ENCODE assay signal across 12 cellular contexts in genomic region chr2:173922068-173922467, GRCh38.
"Had no signal": no experiment of that assay in that cellular context is flagged by ENCODE, and none has a peak within 500 bp of the region (broad histone marks: within the 10 kb centered on the region; RNA-seq: fewer than 3 reads in every experiment).

No MANE protein-coding gene starts in this region.

- H3K27ac Mint-ChIP-seq: activated CD4-positive, alpha-beta T cell treated with anti-CD3 and anti-CD28 coated beads, Interleukin-2, amount 10 ng/mL, durations not matched to agents 24 days and 14 days; dendritic cell treated with granulocyte-macrophage colony-stimulating factor and Interleukin-4, amounts not matched to agents 40 ng/mL and 50 ng/mL, for 4 days had no signal

- H3K4me3 Mint-ChIP-seq: activated CD4-positive, alpha-beta T cell treated with anti-CD3 and anti-CD28 coated beads, Interleukin-2, amount 10 ng/mL, durations not matched to agents 24 days and 14 days; dendritic cell treated with granulocyte-macrophage colony-stimulating factor and Interleukin-4, amounts not matched to agents 40 ng/mL and 50 ng/mL, for 4 days; stimulated activated naive CD8-positive, alpha-beta T cell treated with anti-CD3 and anti-CD28 coated beads, Interleukin-15, amount 100 ng/mL, for 72 hours had no signal

- H3K9me3 Mint-ChIP-seq: activated CD4-positive, alpha-beta T cell treated with anti-CD3 and anti-CD28 coated beads, Interleukin-2, amount 10 ng/mL, durations not matched to agents 24 days and 14 days; dendritic cell treated with granulocyte-macrophage colony-stimulating factor and Interleukin-4, amounts not matched to agents 40 ng/mL and 50 ng/mL, for 4 days; stimulated activated naive CD8-positive, alpha-beta T cell treated with anti-CD3 and anti-CD28 coated beads, Interleukin-15, amount 100 ng/mL, for 72 hours had no signal

- H3K27me3 Mint-ChIP-seq: activated CD4-positive, alpha-beta T cell treated with anti-CD3 and anti-CD28 coated beads, Interleukin-2, amount 10 ng/mL, durations not matched to agents 24 days and 14 days; dendritic cell treated with granulocyte-macrophage colony-stimulating factor and Interleukin-4, amounts not matched to agents 40 ng/mL and 50 ng/mL, for 4 days; stimulated activated naive CD8-positive, alpha-beta T cell treated with anti-CD3 and anti-CD28 coated beads, Interleukin-15, amount 100 ng/mL, for 72 hours had no signal

- H3K9me3 ChIP-seq: mucosa of descending colon, testis had no signal

- ATAC-seq: left colon, mucosa of descending colon had no signal

- DNase-seq: activated CD4-positive, alpha-beta T cell treated with anti-CD3 and anti-CD28 coated beads, Interleukin-2, amount 10 ng/mL, durations not matched to agents 24 days and 14 days; activated gamma-delta T cell treated with Interleukin-2 at 50 U/mL for 16 hours; activated T-cell treated with anti-CD3 and anti-CD28 coated beads, Interleukin-2, amount 50 U/mL, for 1 hour; brain microvascular endothelial cell; cerebellar nuclear complex; left colon; mucosa of descending colon; stimulated activated CD4-positive, alpha-beta T cell treated with anti-CD3 and anti-CD28 coated beads, Interleukin-2, amount 100 ng/mL, for 48 hours; stimulated activated naive CD8-positive, alpha-beta T cell treated with anti-CD3 and anti-CD28 coated beads, Interleukin-15, amount 100 ng/mL, for 72 hours; T-helper 1 cell; testis had no signal
